8 cellular contexts compared by ENCODE assay signal in genomic region chr5:177370488-177371119, GRCh38. TPM values are rescaled to one million over a fixed set of nuclear protein-coding genes. Genes with fewer than 3 reads are reported as not detected.
A peak's percentile ranks its signal among the peaks of the same experiment; 100 is the strongest.
DNase-seq lines count a peak whose midpoint lies in the region; FAIRE-seq and TF ChIP-seq lines count a peak whose summit lies in the region.

No MANE protein-coding gene starts in this region.

- FAIRE-seq in keratinocyte (lab: Jason Lieb, UNC): peak; percentile 36

- dilution Hi-C loops in keratinocyte (cut with MboI; ENCODE audit: extremely low pct_ligation_motif_present, low sequenced_read_pairs): no loop called here

- DNase-seq in AG08396 (ENCODE audit: low spot score) (peak; percentile 89), GM19238 (ENCODE audit: insufficient read length, low spot score) (peak; percentile 50), M059J (ENCODE audit: low read depth) (peak; percentile 79), T1000 (lab: John Stamatoyannopoulos, UW) (peak; percentile 63), keratinocyte (ENCODE audit: low read depth, low spot score) (peak; percentile 82), NOMO-1 treated with dmso at 0.1 percent for 144 hours (lab: John Stamatoyannopoulos, UW; ENCODE audit: unreplicated experiment) (no peak)
- peak; percentile 44 for DNase-seq in central memory CD4-positive, alpha-beta T cell
- peak in 2 of 3 donors; percentile 28 to 46 for DNase-seq in stimulated activated CD4-positive, alpha-beta T cell treated with anti-CD3 and anti-CD28 coated beads, Interleukin-12 subunit alpha, Interleukin-12 subunit beta, amount 100 ng/mL, for 48 hours (ENCODE audit: low read depth in 2 of 3, low spot score in 1 of 3)

- no peaks in the 10 kb centered on the region for H3K9me3 ChIP-seq in keratinocyte (ENCODE audit: control insufficient read depth, low read depth, low read length)

- peaks cover 52% of the 10 kb centered on the region for H3K4me1 ChIP-seq in keratinocyte (ENCODE audit: control insufficient read depth, extremely low read depth, insufficient read depth, low read length)

- no peaks in the 10 kb centered on the region for H3K27me3 ChIP-seq in keratinocyte (ENCODE audit: control insufficient read depth, extremely low read depth, insufficient read depth, low read length)

- H3K79me2 ChIP-seq in keratinocyte (ENCODE audit: control insufficient read depth, insufficient read depth, low read length): no peaks in the 10 kb centered on the region

- peak in 2 of 3 experiments; percentile 43 to 86 for TF ChIP-seq CTCF in keratinocyte (optimal IDR thresholded peaks at IDR 0.05 in 1 of 3, IDR thresholded peaks at IDR 0.05 in 1 of 3, conservative IDR thresholded peaks at IDR 0.05 in 1 of 3; ENCODE audit: extremely low read depth in 1 of 3, insufficient read depth in 2 of 3, low read length in 3 of 3)

- no peak overlapping the region for H2AFZ ChIP-seq in keratinocyte (ENCODE audit: control insufficient read depth, low read length)

- H3K9ac ChIP-seq in keratinocyte (ENCODE audit: control insufficient read depth, extremely low read depth, insufficient read depth, low read length): no peak overlapping the region

- no peaks in the 10 kb centered on the region for H4K20me1 ChIP-seq in keratinocyte (ENCODE audit: control insufficient read depth, extremely low read depth, insufficient read depth, low read length)

- peak overlapping the region in 1 of 3 experiments; percentile 52 for H3K4me3 ChIP-seq in keratinocyte (ENCODE audit: control insufficient read depth in 2 of 3, extremely low read depth in 1 of 3, insufficient read depth in 2 of 3, low read depth in 1 of 3, low read length in 3 of 3)

- H3K4me2 ChIP-seq in keratinocyte (ENCODE audit: control insufficient read depth, extremely low read depth, insufficient read depth, low read depth, low read length): no peak overlapping the region

- no peaks in the 10 kb centered on the region for H3K9me1 ChIP-seq in keratinocyte (ENCODE audit: control insufficient read depth, extremely low read depth, insufficient read depth, low read length)

- H3K36me3 ChIP-seq in keratinocyte (ENCODE audit: control insufficient read depth in 2 of 2, extremely low read depth in 1 of 2, insufficient read depth in 2 of 2, low read length in 2 of 2): peaks cover 0 to 19% of the 10 kb centered on the region in 2 experiments

- H3K27ac ChIP-seq in keratinocyte (ENCODE audit: control insufficient read depth, insufficient read depth, low read length): no peak overlapping the region

RNA-seq across cellular contexts. Expression of gene RGS14, which starts 12.9 kb away (rescaled TPM):
- total RNA-seq in M059J (2014; rRNA removed; shearing (Covaris generic)): 9.8 and 11.5 TPM in 2 replicates
- polyA plus RNA-seq in keratinocyte: 8.6 to 10.6 TPM (median 9.3 TPM) in 3 replicates
- polyA plus RNA-seq in keratinocyte (2011; ENCODE audit: low read depth): 1.1 TPM
- polyA plus RNA-seq in keratinocyte (2011; cell fraction: cytosol; rRNA removed): 5.3 and 14.2 TPM in 2 replicates
- 12.9 and 17.9 TPM in 2 replicates for polyA plus RNA-seq in keratinocyte (2011; cell fraction: nucleus; rRNA removed)
- polyA plus RNA-seq in keratinocyte (2012; ENCODE audit: low replicate concordance): 3.5 and 10.1 TPM in 2 replicates
- 3.4 to 13.1 TPM (median 5.4 TPM) in 3 replicates for polyA minus RNA-seq in keratinocyte
- polyA minus RNA-seq in keratinocyte (2011; cell fraction: cytosol; rRNA and poly(A)+ RNA removed): 10.2 TPM
- polyA minus RNA-seq in keratinocyte (2011; cell fraction: nucleus; rRNA and poly(A)+ RNA removed): 4.0 and 5.9 TPM in 2 replicates

RNA-seq across cellular contexts. Expression of gene SLC34A1, which starts 13.6 kb away (rescaled TPM):
- total RNA-seq in M059J (2014; rRNA removed; shearing (Covaris generic)): 0.02 TPM in 1 of 2 replicates, not detected in the other
- 0.02 to 0.07 TPM (median 0.06 TPM) in 3 replicates for polyA plus RNA-seq in keratinocyte
- polyA plus RNA-seq in keratinocyte (2011; ENCODE audit: low read depth): not detected
- polyA plus RNA-seq in keratinocyte (2011; cell fraction: cytosol; rRNA removed): 0.04 TPM in 1 of 2 replicates, not detected in the other
- polyA plus RNA-seq in keratinocyte (2011; cell fraction: nucleus; rRNA removed): 0.11 and 0.13 TPM in 2 replicates
- polyA plus RNA-seq in keratinocyte (2012; ENCODE audit: low replicate concordance): 0.06 TPM in 1 of 2 replicates, not detected in the other
- 0.22 to 0.30 TPM in 2 of 3 replicates, not detected in the other for polyA minus RNA-seq in keratinocyte
- not detected for polyA minus RNA-seq in keratinocyte (2011; cell fraction: cytosol; rRNA and poly(A)+ RNA removed)
- 0.32 and 0.47 TPM in 2 replicates for polyA minus RNA-seq in keratinocyte (2011; cell fraction: nucleus; rRNA and poly(A)+ RNA removed)

RNA-seq across cellular contexts. Expression of gene LMAN2, which starts 19.1 kb away (rescaled TPM):
- total RNA-seq in M059J (2014; rRNA removed; shearing (Covaris generic)): 443 and 538 TPM in 2 replicates
- 105 to 147 TPM (median 146 TPM) in 3 replicates for polyA plus RNA-seq in keratinocyte
- polyA plus RNA-seq in keratinocyte (2011; ENCODE audit: low read depth): 123 TPM
- polyA plus RNA-seq in keratinocyte (2011; cell fraction: cytosol; rRNA removed): 97.8 and 116 TPM in 2 replicates
- 203 and 245 TPM in 2 replicates for polyA plus RNA-seq in keratinocyte (2011; cell fraction: nucleus; rRNA removed)
- polyA plus RNA-seq in keratinocyte (2012; ENCODE audit: low replicate concordance): 87.3 and 153 TPM in 2 replicates
- polyA minus RNA-seq in keratinocyte: 165 to 210 TPM (median 166 TPM) in 3 replicates
- polyA minus RNA-seq in keratinocyte (2011; cell fraction: cytosol; rRNA and poly(A)+ RNA removed): 248 TPM
- polyA minus RNA-seq in keratinocyte (2011; cell fraction: nucleus; rRNA and poly(A)+ RNA removed): 118 and 135 TPM in 2 replicates

RNA-seq across cellular contexts. Expression of gene PFN3, which starts 29.9 kb away (rescaled TPM):
- not detected in 2 replicates for total RNA-seq in M059J (2014; rRNA removed; shearing (Covaris generic))
- polyA plus RNA-seq in keratinocyte: not detected in 3 replicates
- not detected for polyA plus RNA-seq in keratinocyte (2011; ENCODE audit: low read depth)
- polyA plus RNA-seq in keratinocyte (2011; cell fraction: cytosol; rRNA removed): not detected in 2 replicates
- polyA plus RNA-seq in keratinocyte (2011; cell fraction: nucleus; rRNA removed): not detected in 2 replicates
- not detected in 2 replicates for polyA plus RNA-seq in keratinocyte (2012; ENCODE audit: low replicate concordance)
- not detected in 3 replicates for polyA minus RNA-seq in keratinocyte
- polyA minus RNA-seq in keratinocyte (2011; cell fraction: cytosol; rRNA and poly(A)+ RNA removed): not detected
- not detected in 2 replicates for polyA minus RNA-seq in keratinocyte (2011; cell fraction: nucleus; rRNA and poly(A)+ RNA removed)

RNA-seq across cellular contexts. Expression of gene F12, which starts 38.8 kb away (rescaled TPM):
- total RNA-seq in M059J (2014; rRNA removed; shearing (Covaris generic)): 1.7 and 2.4 TPM in 2 replicates
- polyA plus RNA-seq in keratinocyte: 6.0 to 11.2 TPM (median 7.7 TPM) in 3 replicates
- polyA plus RNA-seq in keratinocyte (2011; ENCODE audit: low read depth): 2.1 TPM
- 6.1 and 18.8 TPM in 2 replicates for polyA plus RNA-seq in keratinocyte (2011; cell fraction: cytosol; rRNA removed)
- 5.3 and 8.8 TPM in 2 replicates for polyA plus RNA-seq in keratinocyte (2011; cell fraction: nucleus; rRNA removed)
- 13.5 and 15.7 TPM in 2 replicates for polyA plus RNA-seq in keratinocyte (2012; ENCODE audit: low replicate concordance)
- polyA minus RNA-seq in keratinocyte: 2.7 to 6.3 TPM (median 2.9 TPM) in 3 replicates
- polyA minus RNA-seq in keratinocyte (2011; cell fraction: cytosol; rRNA and poly(A)+ RNA removed): 20.7 TPM
- polyA minus RNA-seq in keratinocyte (2011; cell fraction: nucleus; rRNA and poly(A)+ RNA removed): 3.8 and 4.1 TPM in 2 replicates
